1 cellular context compared by ENCODE assay signal in genomic region chr1:13809461-13810159, GRCh38.
TF ChIP-seq lines count a peak whose summit lies in the region.

No MANE protein-coding gene starts in this region.

TF ChIP-seq in IMR-90, 13 proteins besides CTCF, POLR2A, EP300 and RAD21 (continued from another document):
- no peak for TF ChIP-seq NFE2L2 (IDR thresholded peaks at IDR 0.05; ENCODE audit: low read depth, low read length)
- TF ChIP-seq CHD1 (IDR thresholded peaks at IDR 0.05; ENCODE audit: low read depth, low read length) = no peak
- no peak for TF ChIP-seq MAZ (IDR thresholded peaks at IDR 0.05; ENCODE audit: borderline replicate concordance, low read depth, low read length)
